ENCODE assay signal across 8 cellular contexts in the genomic region with DNA sequence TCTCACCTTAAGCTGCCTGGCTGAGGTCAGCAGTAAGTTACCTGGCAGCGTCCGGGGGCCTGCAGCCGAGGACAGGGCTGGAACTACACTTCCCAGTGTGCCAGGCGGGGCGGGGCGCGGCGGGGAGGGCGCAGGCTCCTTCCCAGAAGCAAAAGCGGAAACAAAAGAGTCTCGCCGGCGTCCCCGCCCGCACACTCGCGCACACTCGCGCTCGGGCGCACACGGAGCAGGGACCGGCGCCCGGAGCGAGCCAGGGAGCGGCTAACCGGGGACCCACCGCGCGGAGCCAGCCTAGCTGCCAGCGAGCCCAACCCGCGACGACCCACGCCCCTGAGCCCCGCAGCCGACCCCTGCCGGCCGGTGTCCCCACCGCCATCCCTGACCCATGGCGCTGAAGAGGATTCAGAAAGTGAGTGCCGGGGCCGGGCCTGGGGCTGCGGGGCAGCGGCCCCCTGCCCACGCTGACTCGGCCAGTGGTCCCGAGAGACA. TPM values are rescaled to one million over a fixed set of nuclear protein-coding genes. Genes with fewer than 3 reads are reported as not detected.
A peak's percentile ranks its signal among the peaks of the same experiment; 100 is the strongest.
DNase-seq lines count a peak whose midpoint lies in the region; ATAC-seq and TF ChIP-seq lines count a peak whose summit lies in the region.

A gene (plus strand): TSS at position 190 of the 489 bp plus-strand sequence. CDS start 196 bp downstream, at position 386.

- peak within 1 kb of the TSS; percentile 92 for H3K4me2 ChIP-seq in OCI-LY7 (ENCODE audit: low read length)

- no peaks in the 10 kb centered on the region for H3K27me3 ChIP-seq in mucosa of rectum (ENCODE audit: control insufficient read depth in 2 of 2, insufficient read depth in 2 of 2, low read length in 2 of 2)

- POLR2A ChIA-PET in OCI-LY7 (lab: Charles Lee): interaction anchor here (0.8 to 2.0 kb wide), 6 partner anchors 18 to 66 kb away, joined by 3 to 11 read pairs (median 4); a partner anchor contains a TSS

- DNase-seq in COR-L47 (lab: John Stamatoyannopoulos, UW) (peak; percentile 75), HS-27A (ENCODE audit: low read depth) (peak; percentile 9), OCI-LY7 (ENCODE audit: low spot score) (peak; percentile 81), activated T-cell treated with anti-CD3 and anti-CD28 coated beads for 48 hours (ENCODE audit: low read depth) (peak; percentile 84), erythroblast (lab: John Stamatoyannopoulos, UW) (peak; percentile 72 to 79)
- DNase-seq in stimulated activated CD8-positive, alpha-beta memory T cell treated with anti-CD3 and anti-CD28 coated beads, Interleukin-7, amount 100 ng/mL, for 1 hour (ENCODE audit: low read depth in 2 of 2): peak; percentile 62 to 69

- TF ChIP-seq POLR2A in erythroblast (IDR thresholded peaks at IDR 0.05; ENCODE audit: low read length): peak; percentile 68

- H3K9me2 ChIP-seq in OCI-LY7 (ENCODE audit: insufficient read depth, low read length): no peaks in the 10 kb centered on the region

- peaks cover 9% of the 10 kb centered on the region for H4K20me1 ChIP-seq in OCI-LY7 (ENCODE audit: insufficient read depth, low read length)

- no peaks in the 10 kb centered on the region for H3K36me3 ChIP-seq in OCI-LY7 (ENCODE audit: insufficient read depth, low read length)
- H3K36me3 ChIP-seq in mucosa of rectum (ENCODE audit: control insufficient read depth in 2 of 2, insufficient read depth in 2 of 2, low read length in 2 of 2): no peaks in the 10 kb centered on the region

- H3K4me3 ChIP-seq in OCI-LY7 (ENCODE audit: low read depth, low read length, poor library complexity, severe bottlenecking) (peak within 1 kb of the TSS; percentile 98), mucosa of rectum (ENCODE audit: low read length in 2 of 2) (peak within 1 kb of the TSS; percentile 88 to 94)

- peak within 1 kb of the TSS; percentile 87 to 89 for H3K9ac ChIP-seq in mucosa of rectum (ENCODE audit: low read depth in 1 of 2, low read length in 2 of 2)

- BruUV-seq in OCI-LY7 (replicated peaks; lab: Mats Ljungman, UMichigan): no TSS peak

- CTCF ChIA-PET in OCI-LY7 (lab: Charles Lee; ENCODE audit: unreplicated experiment): no interaction called here

- H3K79me2 ChIP-seq in OCI-LY7 (ENCODE audit: insufficient read depth, low read depth, low read length): peaks cover 16% of the 10 kb centered on the region; the same call in 1 of the 2 replicates

- H3K4me1 ChIP-seq in OCI-LY7 (ENCODE audit: insufficient read depth, low read length, poor library complexity, severe bottlenecking) (peaks cover 14% of the 10 kb centered on the region), mucosa of rectum (ENCODE audit: control insufficient read depth in 2 of 2, insufficient read depth in 2 of 2, low read length in 2 of 2) (peaks cover 10 to 11% of the 10 kb centered on the region in 2 donors)

- peak within 1 kb of the TSS; percentile 96 for H2AFZ ChIP-seq in OCI-LY7 (ENCODE audit: low read length)

- peak; percentile 92 for ATAC-seq in GM19468 (IDR thresholded peaks at IDR 0.05; ENCODE audit: extremely low read depth, unreplicated experiment)

- TF ChIP-seq CTCF in OCI-LY7 (conservative IDR thresholded peaks at IDR 0.05; ENCODE audit: low read length): peak; percentile 42

- no peaks in the 10 kb centered on the region for H3K9me3 ChIP-seq in OCI-LY7 (ENCODE audit: low read length)
- no peaks in the 10 kb centered on the region for H3K9me3 ChIP-seq in mucosa of rectum (ENCODE audit: control insufficient read depth in 2 of 2, low read length in 2 of 2)

- H3K27ac ChIP-seq in OCI-LY7 (ENCODE audit: low read depth, low read length, poor library complexity, severe bottlenecking): no peak within 1 kb of the TSS
- H3K27ac ChIP-seq in mucosa of rectum (ENCODE audit: low read depth in 2 of 2, low read length in 2 of 2): peak within 1 kb of the TSS; percentile 71 to 77

- intact Hi-C loops in OCI-LY7 (cut with micrococcal nuclease; ENCODE audit: unreplicated experiment): loop anchor here (1.0 to 5.0 kb wide), 2 partner anchors 43 to 49 kb away; no protein-coding TSS in a partner anchor

RNA-seq across cellular contexts. Expression of the gene that starts here (rescaled TPM):
- total RNA-seq in OCI-LY7 (2014; rRNA removed; shearing (Covaris generic)): 4.8 and 6.8 TPM in 2 replicates
- 10.0 and 10.5 TPM in 2 replicates for total RNA-seq in OCI-LY7 (2022)

Comparison
In these comparisons a context has a peak if more than half of its experiments do, and no peak if none do; other contexts are left out.
1. DNase-seq: peak in every context shown above with its lines; median percentile 84 in activated T-cell treated with anti-CD3 and anti-CD28 coated beads for 48 hours; 81 in OCI-LY7; 76 in erythroblast; 75 in COR-L47; 66 in stimulated activated CD8-positive, alpha-beta memory T cell treated with anti-CD3 and anti-CD28 coated beads, Interleukin-7, amount 100 ng/mL, for 1 hour; 9 in HS-27A.